15 cellular contexts compared by ENCODE assay signal in the genomic region with DNA sequence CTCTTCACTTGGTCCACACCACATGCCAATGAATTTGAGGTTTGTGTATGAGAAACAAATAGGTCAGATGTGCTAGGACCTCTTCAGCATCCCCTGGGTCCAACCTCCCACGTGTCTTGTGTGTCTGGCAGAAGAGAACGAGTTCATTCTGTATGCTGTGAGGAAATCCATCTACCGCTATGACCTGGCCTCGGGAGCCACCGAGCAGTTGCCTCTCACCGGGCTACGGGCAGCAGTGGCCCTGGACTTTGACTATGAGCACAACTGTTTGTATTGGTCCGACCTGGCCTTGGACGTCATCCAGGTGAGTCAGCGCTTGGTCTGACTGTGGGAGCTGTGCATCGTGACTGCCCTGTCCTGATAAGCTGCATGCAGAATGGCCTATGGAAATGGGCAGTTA.
DNase-seq lines count a peak whose midpoint lies in the region; ATAC-seq and TF ChIP-seq lines count a peak whose summit lies in the region.
"Had no signal": no experiment of that assay in that cellular context is flagged by ENCODE, and none has a peak within 500 bp of the region (broad histone marks: within the 10 kb centered on the region; RNA-seq: fewer than 3 reads in every experiment).

No MANE protein-coding gene starts in this region.

- DNase-seq in DMS53 treated with DMSO at 0.1 percent for 48 hours (lab: John Stamatoyannopoulos, UW; ENCODE audit: unreplicated experiment) (peak; percentile 87), M059J (ENCODE audit: low read depth) (peak; percentile 77), cardiac fibroblast (ENCODE audit: low read depth in 2 of 2) (peak; percentile 5 to 12), osteoblast (ENCODE audit: insufficient read length, low spot score, missing footprints) (peak; percentile 44), NCI-H345 (lab: John Stamatoyannopoulos, UW) (no peak)
- no peak for DNase-seq in activated CD8-positive, alpha-beta memory T cell treated with anti-CD3 and anti-CD28 coated beads, Interleukin-2, amount 10 ng/mL, durations not matched to agents 7 days and 5 days
- DNase-seq: activated CD4-positive, alpha-beta T cell treated with anti-CD3 and anti-CD28 coated beads, Interleukin-2, amount 10 ng/mL, durations not matched to agents 24 days and 14 days; activated naive CD4-positive, alpha-beta T cell treated with Interleukin-2 at 50 U/mL for 16 hours; DMS 273 treated with DMSO at 0.1 percent for 48 hours; NK-92 treated with Interleukin-12 subunit alpha and Interleukin-12 subunit beta, amount 100 ng/mL, for 24 hours; stimulated activated CD4-positive, alpha-beta T cell treated with anti-CD3 and anti-CD28 coated beads, Interleukin-2, amount 100 ng/mL, for 24 hours; stimulated activated naive B cell treated with anti-CD40 and anti-IgM and Interleukin-4, amounts not matched to agents 10 μg/mL and 1 μg/mL and 100 μg/mL, for 72 hours; T-helper 1 cell had no signal

- no peak overlapping the region for H3K27ac ChIP-seq in osteoblast (ENCODE audit: low read depth, low read length)

- no peaks in the 10 kb centered on the region for H4K20me1 ChIP-seq in osteoblast (ENCODE audit: insufficient read depth, low read length)

- H3K4me1 ChIP-seq in osteoblast (ENCODE audit: insufficient read depth, low read length): no peaks in the 10 kb centered on the region

- TF ChIP-seq CTCF in cardiac fibroblast (IDR thresholded peaks at IDR 0.05; ENCODE audit: low read depth, low read length) (no peak), osteoblast (IDR thresholded peaks at IDR 0.05; ENCODE audit: extremely low read depth, low read depth, low read length) (no peak)

- H3K4me3 Mint-ChIP-seq in activated CD8-positive, alpha-beta memory T cell treated with anti-CD3 and anti-CD28 coated beads, Interleukin-2, amount 10 ng/mL, durations not matched to agents 7 days and 5 days: no peak overlapping the region
- H3K4me3 Mint-ChIP-seq: activated CD4-positive, alpha-beta T cell treated with anti-CD3 and anti-CD28 coated beads, Interleukin-2, amount 10 ng/mL, durations not matched to agents 24 days and 14 days; stimulated activated naive B cell treated with anti-CD40 and anti-IgM and Interleukin-4, amounts not matched to agents 10 μg/mL and 1 μg/mL and 100 μg/mL, for 72 hours had no signal

- H3K27me3 Mint-ChIP-seq in activated CD8-positive, alpha-beta memory T cell treated with anti-CD3 and anti-CD28 coated beads, Interleukin-2, amount 10 ng/mL, durations not matched to agents 7 days and 5 days: no peaks in the 10 kb centered on the region
- H3K27me3 Mint-ChIP-seq: activated CD4-positive, alpha-beta T cell treated with anti-CD3 and anti-CD28 coated beads, Interleukin-2, amount 10 ng/mL, durations not matched to agents 24 days and 14 days; stimulated activated naive B cell treated with anti-CD40 and anti-IgM and Interleukin-4, amounts not matched to agents 10 μg/mL and 1 μg/mL and 100 μg/mL, for 72 hours had no signal

- H3K27ac Mint-ChIP-seq in activated CD8-positive, alpha-beta memory T cell treated with anti-CD3 and anti-CD28 coated beads, Interleukin-2, amount 10 ng/mL, durations not matched to agents 7 days and 5 days: no peak overlapping the region
- H3K27ac Mint-ChIP-seq: activated CD4-positive, alpha-beta T cell treated with anti-CD3 and anti-CD28 coated beads, Interleukin-2, amount 10 ng/mL, durations not matched to agents 24 days and 14 days; stimulated activated naive B cell treated with anti-CD40 and anti-IgM and Interleukin-4, amounts not matched to agents 10 μg/mL and 1 μg/mL and 100 μg/mL, for 72 hours had no signal

- H3K4me3 ChIP-seq in cardiac fibroblast (replicated peaks in 1 of 2; ENCODE audit: low read depth in 2 of 2, low read length in 2 of 2) (no peak overlapping the region), osteoblast (ENCODE audit: insufficient read depth, low read length) (no peak overlapping the region)

- no peaks in the 10 kb centered on the region for H3K36me3 ChIP-seq in osteoblast (ENCODE audit: insufficient read depth, low read length)

- peaks cover 5% of the 10 kb centered on the region for H3K36me3 Mint-ChIP-seq in activated CD8-positive, alpha-beta memory T cell treated with anti-CD3 and anti-CD28 coated beads, Interleukin-2, amount 10 ng/mL, durations not matched to agents 7 days and 5 days

- CTCF ChIA-PET in activated CD8-positive, alpha-beta memory T cell treated with anti-CD3 and anti-CD28 coated beads, Interleukin-2, amount 10 ng/mL, durations not matched to agents 7 days and 5 days (lab: Charles Lee): no interaction called here

- H3K27me3 ChIP-seq in osteoblast (ENCODE audit: insufficient read depth, low read length): peaks cover 39% of the 10 kb centered on the region

- no peak overlapping the region for H2AFZ ChIP-seq in osteoblast (ENCODE audit: low read length)

- no peaks in the 10 kb centered on the region for H3K9me3 Mint-ChIP-seq in activated CD8-positive, alpha-beta memory T cell treated with anti-CD3 and anti-CD28 coated beads, Interleukin-2, amount 10 ng/mL, durations not matched to agents 7 days and 5 days (ENCODE audit: low read depth)
- H3K9me3 Mint-ChIP-seq: activated CD4-positive, alpha-beta T cell treated with anti-CD3 and anti-CD28 coated beads, Interleukin-2, amount 10 ng/mL, durations not matched to agents 24 days and 14 days had no signal

- ATAC-seq in GM21786 (IDR thresholded peaks at IDR 0.05; ENCODE audit: unreplicated experiment) (no peak), HG02870 (IDR thresholded peaks at IDR 0.05; ENCODE audit: unreplicated experiment) (no peak)
- ATAC-seq in activated CD8-positive, alpha-beta memory T cell treated with anti-CD3 and anti-CD28 coated beads, Interleukin-2, amount 10 ng/mL, durations not matched to agents 7 days and 5 days: no peak
- ATAC-seq: stimulated activated naive B cell treated with anti-CD40 and anti-IgM and Interleukin-4, amounts not matched to agents 10 μg/mL and 1 μg/mL and 100 μg/mL, for 72 hours had no signal

- no peak overlapping the region for H3K4me2 ChIP-seq in osteoblast (ENCODE audit: insufficient read depth, low read length)

- H3K9me3 ChIP-seq in osteoblast (ENCODE audit: low read depth, low read length): no peaks in the 10 kb centered on the region

- peaks cover 14% of the 10 kb centered on the region for H3K4me1 Mint-ChIP-seq in activated CD8-positive, alpha-beta memory T cell treated with anti-CD3 and anti-CD28 coated beads, Interleukin-2, amount 10 ng/mL, durations not matched to agents 7 days and 5 days

- H3K79me2 ChIP-seq in osteoblast (ENCODE audit: insufficient read depth, low read length): no peaks in the 10 kb centered on the region

Comparison
In these comparisons a context has a peak if more than half of its experiments do, and no peak if none do; other contexts are left out.
1. DNase-seq: peak in DMS53 treated with DMSO at 0.1 percent for 48 hours (single experiment), M059J (single experiment), cardiac fibroblast (2 of 2) and osteoblast (single experiment); none in NCI-H345 (single experiment) and activated CD8-positive, alpha-beta memory T cell treated with anti-CD3 and anti-CD28 coated beads, Interleukin-2, amount 10 ng/mL, durations not matched to agents 7 days and 5 days (single experiment).